15 cellular contexts compared by ENCODE assay signal in genomic region chr2:10240911-10241610, GRCh38.
DNase-seq lines count a peak whose midpoint lies in the region; ATAC-seq lines count a peak whose summit lies in the region.
"Had no signal": no experiment of that assay in that cellular context is flagged by ENCODE, and none has a peak within 500 bp of the region (broad histone marks: within the 10 kb centered on the region; RNA-seq: fewer than 3 reads in every experiment).

No MANE protein-coding gene starts in this region.

- peak overlapping the region; percentile 62 for H2BK120ac ChIP-seq in neuronal stem cell (ENCODE audit: low read depth, low read length)

- peak overlapping the region; percentile 36 for H2BK12ac ChIP-seq in neuronal stem cell (ENCODE audit: low read length)

- no peak overlapping the region for H3K4ac ChIP-seq in neuronal stem cell (ENCODE audit: low read length)

- no peaks in the 10 kb centered on the region for H3K9me3 ChIP-seq in neuronal stem cell (replicated peaks in 1 of 2; ENCODE audit: control insufficient read depth in 2 of 2, insufficient read depth in 1 of 2, low read depth in 1 of 2, low read length in 2 of 2)

- H3K27ac ChIP-seq in neuronal stem cell (replicated peaks; ENCODE audit: low read length): no peak overlapping the region

- intact Hi-C loops in left cardiac atrium (cut with DNase I): no loop called here
- intact Hi-C loops in Right ventricle myocardium inferior (cut with DNase I): no loop called here
- intact Hi-C loops in left ventricle myocardium superior (cut with micrococcal nuclease): no loop called here
- intact Hi-C loops in activated CD4-positive, alpha-beta T cell treated with anti-CD3 and anti-CD28 coated beads, Interleukin-2, amount 10 ng/mL, durations not matched to agents 24 days and 14 days (cut with micrococcal nuclease): no loop called here

- H4K91ac ChIP-seq in neuronal stem cell (ENCODE audit: low read depth, low read length, poor library complexity): no peak overlapping the region

- no peaks in the 10 kb centered on the region for H3K27me3 Mint-ChIP-seq in activated CD4-positive, alpha-beta T cell treated with anti-CD3 and anti-CD28 coated beads, Interleukin-2, amount 10 ng/mL, durations not matched to agents 24 days and 14 days

- H3K9ac ChIP-seq in neuronal stem cell (ENCODE audit: low read depth, low read length, poor library complexity): no peak overlapping the region

- H2AK5ac ChIP-seq in neuronal stem cell (ENCODE audit: low read depth, low read length): peak overlapping the region; percentile 40

- no peaks in the 10 kb centered on the region for H3K79me1 ChIP-seq in neuronal stem cell (ENCODE audit: low read depth, low read length)

- no peak overlapping the region for H3K4me3 Mint-ChIP-seq in activated CD4-positive, alpha-beta T cell treated with anti-CD3 and anti-CD28 coated beads, Interleukin-2, amount 10 ng/mL, durations not matched to agents 24 days and 14 days

- H3K4me3 ChIP-seq in neuronal stem cell (ENCODE audit: low read length in 2 of 2): no peak overlapping the region

- no peak overlapping the region for H4K8ac ChIP-seq in neuronal stem cell (ENCODE audit: low read depth, low read length)

- H2AFZ ChIP-seq in neuronal stem cell (ENCODE audit: low read length): no peak overlapping the region

- H3K4me1 ChIP-seq in neuronal stem cell (ENCODE audit: control insufficient read depth in 2 of 2, insufficient read depth in 1 of 2, low read depth in 1 of 2, low read length in 2 of 2): peaks cover 0 to 2% of the 10 kb centered on the region in 2 donors

- H3K23ac ChIP-seq in neuronal stem cell (ENCODE audit: low read depth, low read length, poor library complexity): no peak overlapping the region

- ATAC-seq in left cardiac atrium (no peak), Right ventricle myocardium inferior (no peak), left ventricle myocardium superior (no peak)

- no peak overlapping the region for H2BK5ac ChIP-seq in neuronal stem cell (ENCODE audit: low read length)

- H3K27ac Mint-ChIP-seq in activated CD4-positive, alpha-beta T cell treated with anti-CD3 and anti-CD28 coated beads, Interleukin-2, amount 10 ng/mL, durations not matched to agents 24 days and 14 days: no peak overlapping the region

- no CpG with 5 or more reads among the region's 21 CpGs for WGBS in neuronal stem cell (ENCODE audit: extremely low coverage in 2 of 2, insufficient read length in 2 of 2, insufficient replicate concordance in 1 of 2), 2 donors

- no peak overlapping the region for H3K14ac ChIP-seq in neuronal stem cell (ENCODE audit: low read length)

- no peaks in the 10 kb centered on the region for H3K9me3 Mint-ChIP-seq in activated CD4-positive, alpha-beta T cell treated with anti-CD3 and anti-CD28 coated beads, Interleukin-2, amount 10 ng/mL, durations not matched to agents 24 days and 14 days

- no peak overlapping the region for H2BK15ac ChIP-seq in neuronal stem cell (ENCODE audit: low read length)

- H3K18ac ChIP-seq in neuronal stem cell (ENCODE audit: low read length): peak overlapping the region; percentile 40

- no peaks in the 10 kb centered on the region for H3K36me3 Mint-ChIP-seq in activated CD4-positive, alpha-beta T cell treated with anti-CD3 and anti-CD28 coated beads, Interleukin-2, amount 10 ng/mL, durations not matched to agents 24 days and 14 days (ENCODE audit: low read depth)

- peak; percentile 13 for DNase-seq in left cardiac atrium
- no peak for DNase-seq in Right ventricle myocardium inferior (ENCODE audit: missing footprints)
- DNase-seq in left ventricle myocardium superior: peak; percentile 10
- DNase-seq in neuronal stem cell (ENCODE audit: low spot score): no peak
- DNase-seq in amygdala (lab: John Stamatoyannopoulos, UW): no peak
- no peak for DNase-seq in activated CD4-positive, alpha-beta T cell treated with anti-CD3 and anti-CD28 coated beads, Interleukin-2, amount 10 ng/mL, durations not matched to agents 24 days and 14 days
- no peak for DNase-seq in 8988T
- DNase-seq: COR-L47, DMS153, NCI-H1048, NCI-H146, NCI-H2081, NCI-H748 treated with DMSO at 0.1 percent for 48 hours, OCI-M1, RPMI8226 had no signal

- no peaks in the 10 kb centered on the region for H3K36me3 ChIP-seq in neuronal stem cell (replicated peaks in 1 of 2; ENCODE audit: control insufficient read depth in 2 of 2, insufficient read depth in 2 of 2, low read length in 2 of 2)

- peaks cover 0 to 73% (median 0%) of the 10 kb centered on the region in 3 experiments for H3K27me3 ChIP-seq in neuronal stem cell (ENCODE audit: control insufficient read depth in 3 of 3, insufficient read depth in 3 of 3, low read depth in 1 of 3, low read length in 3 of 3)

- H3K4me2 ChIP-seq in neuronal stem cell (ENCODE audit: insufficient read depth, low read length, poor library complexity, severe bottlenecking): no peak overlapping the region

- H3K4me1 Mint-ChIP-seq in activated CD4-positive, alpha-beta T cell treated with anti-CD3 and anti-CD28 coated beads, Interleukin-2, amount 10 ng/mL, durations not matched to agents 24 days and 14 days: no peaks in the 10 kb centered on the region

Comparison
In these comparisons a context has a peak if more than half of its experiments do, and no peak if none do; other contexts are left out.
1. DNase-seq: peak in left cardiac atrium (single experiment) and left ventricle myocardium superior (single experiment); none in Right ventricle myocardium inferior (single experiment), neuronal stem cell (single experiment), amygdala (0 of 56), activated CD4-positive, alpha-beta T cell treated with anti-CD3 and anti-CD28 coated beads, Interleukin-2, amount 10 ng/mL, durations not matched to agents 24 days and 14 days (single experiment) and 8988T (single experiment).